Comparison of ENCODE assay signal across 8 cellular contexts in genomic region chr6:138654715-138655634, GRCh38.
DNase-seq lines count a peak whose midpoint lies in the region; ATAC-seq and TF ChIP-seq lines count a peak whose summit lies in the region.

No MANE protein-coding gene starts in this region.

- no peaks in the 10 kb centered on the region for H3K27me3 Mint-ChIP-seq in MCF 10A (ENCODE audit: insufficient read depth, unreplicated experiment)

- H3K27ac Mint-ChIP-seq in MCF 10A (ENCODE audit: low read depth, unreplicated experiment) = peak overlapping the region; percentile 83

- BruUV-seq in MCF 10A (replicated peaks; lab: Mats Ljungman, UMichigan) = TSS peak; percentile 27

- peaks cover 39% of the 10 kb centered on the region for H4K20me1 ChIP-seq in smooth muscle cell (ENCODE audit: low read depth)

- TF ChIP-seq POLR2A in breast epithelium (IDR thresholded peaks at IDR 0.05) = no peak

- H3K4me2 ChIP-seq in smooth muscle cell = peak overlapping the region; percentile 47

- peaks cover 44% of the 10 kb centered on the region for H3K4me1 Mint-ChIP-seq in MCF 10A (ENCODE audit: insufficient read depth, unreplicated experiment)

- H3K9ac ChIP-seq in smooth muscle cell (ENCODE audit: low read depth) = no peak overlapping the region

- intact Hi-C loops in MCF 10A (cut with micrococcal nuclease) = loop anchor here (2.0 kb wide), 2 partner anchors 38 to 62 kb away; no protein-coding TSS in a partner anchor
- intact Hi-C loops in breast epithelium (cut with DNase I; ENCODE audit: low total_unique reads) = loop anchor here (5.0 kb wide), 1 partner anchor 513 kb away; no protein-coding TSS in a partner anchor

- H3K4me3 Mint-ChIP-seq in MCF 10A (ENCODE audit: unreplicated experiment) = peak overlapping the region; percentile 64

- POLR2A ChIA-PET in MCF 10A (lab: Yijun Ruan, JAX) = interaction anchor here (0.9 to 7.3 kb wide), 18 partner anchors 8 to 549 kb away, joined by 3 to 103 read pairs (median 6); partner anchors contain the start of gene CCDC28A

- TF ChIP-seq CTCF in MCF 10A (IDR thresholded peaks at IDR 0.05; ENCODE audit: unreplicated experiment) (no peak), breast epithelium (IDR thresholded peaks at IDR 0.05) (no peak), smooth muscle cell (IDR thresholded peaks at IDR 0.05; ENCODE audit: borderline replicate concordance, insufficient read depth, poor library complexity, severe bottlenecking) (no peak)

- H3K4me3 ChIP-seq in breast epithelium (no peak overlapping the region), smooth muscle cell (no peak overlapping the region)

- DNase-seq in MCF 10A (ENCODE audit: unreplicated experiment) = peak; percentile 79
- no peak for DNase-seq in breast epithelium (ENCODE audit: low spot score in 2 of 2)
- peak; percentile 29 for DNase-seq in activated naive CD4-positive, alpha-beta T cell treated with anti-CD3 and anti-CD28 coated beads, Interleukin-2, amount 50 U/mL, for 16 hours
- DNase-seq in smooth muscle cell (lab: John Stamatoyannopoulos, UW; ENCODE audit: unreplicated experiment) = no peak
- DNase-seq in NCI-H446 treated with DMSO at 0.1 percent for 48 hours (lab: John Stamatoyannopoulos, UW) = no peak
- DNase-seq in NCI-H146 (lab: John Stamatoyannopoulos, UW) = no peak
- DNase-seq in 8988T = no peak

- no peaks in the 10 kb centered on the region for H3K36me3 ChIP-seq in breast epithelium
- H3K36me3 ChIP-seq in smooth muscle cell (ENCODE audit: low read depth) = no peaks in the 10 kb centered on the region

- H3K4me1 ChIP-seq in breast epithelium = peaks cover 0 to 6% of the 10 kb centered on the region in 2 donors
- H3K4me1 ChIP-seq in smooth muscle cell (ENCODE audit: low read depth) = peaks cover 5% of the 10 kb centered on the region

- H3K27me3 ChIP-seq in breast epithelium = no peaks in the 10 kb centered on the region
- H3K27me3 ChIP-seq in smooth muscle cell (ENCODE audit: low read depth) = no peaks in the 10 kb centered on the region

- no peak overlapping the region for H2AFZ ChIP-seq in smooth muscle cell (ENCODE audit: low read depth)

- CTCF ChIA-PET in MCF 10A (lab: Yijun Ruan, JAX) = interaction anchor here (0.5 to 4.5 kb wide), 7 partner anchors 10 to 315 kb away, joined by 3 to 20 read pairs (median 4); no protein-coding TSS in a partner anchor

- H3F3A ChIP-seq in smooth muscle cell (ENCODE audit: low read depth) = no peaks in the 10 kb centered on the region

- 75% methylated on average over 6 of the region's 6 CpGs for WGBS in smooth muscle cell (ENCODE audit: low lambda C conversion rate)

- H3K9me3 ChIP-seq in breast epithelium = no peaks in the 10 kb centered on the region
- no peaks in the 10 kb centered on the region for H3K9me3 ChIP-seq in smooth muscle cell (replicated peaks; ENCODE audit: low read depth)

- peak; percentile 98 for ATAC-seq in HG03103 (IDR thresholded peaks at IDR 0.05; ENCODE audit: low read depth, unreplicated experiment)

- peaks cover 43% of the 10 kb centered on the region for H3K79me2 ChIP-seq in smooth muscle cell (ENCODE audit: low read depth)

- H3K36me3 Mint-ChIP-seq in MCF 10A (ENCODE audit: insufficient read depth, unreplicated experiment) = no peaks in the 10 kb centered on the region

- H3K27ac ChIP-seq in breast epithelium (peak overlapping the region in 1 of 2 donors; percentile 48), smooth muscle cell (ENCODE audit: low read depth) (peak overlapping the region; percentile 63)

- H3K9me3 Mint-ChIP-seq in MCF 10A (ENCODE audit: unreplicated experiment) = no peaks in the 10 kb centered on the region

Comparison
In these comparisons a context has a peak if more than half of its experiments do, and no peak if none do; other contexts are left out.
1. DNase-seq: peak in MCF 10A (single experiment) and activated naive CD4-positive, alpha-beta T cell treated with anti-CD3 and anti-CD28 coated beads, Interleukin-2, amount 50 U/mL, for 16 hours (single experiment); none in breast epithelium (0 of 2), smooth muscle cell (single experiment), NCI-H446 treated with DMSO at 0.1 percent for 48 hours (single experiment), NCI-H146 (single experiment) and 8988T (single experiment).